In the genomic region with DNA sequence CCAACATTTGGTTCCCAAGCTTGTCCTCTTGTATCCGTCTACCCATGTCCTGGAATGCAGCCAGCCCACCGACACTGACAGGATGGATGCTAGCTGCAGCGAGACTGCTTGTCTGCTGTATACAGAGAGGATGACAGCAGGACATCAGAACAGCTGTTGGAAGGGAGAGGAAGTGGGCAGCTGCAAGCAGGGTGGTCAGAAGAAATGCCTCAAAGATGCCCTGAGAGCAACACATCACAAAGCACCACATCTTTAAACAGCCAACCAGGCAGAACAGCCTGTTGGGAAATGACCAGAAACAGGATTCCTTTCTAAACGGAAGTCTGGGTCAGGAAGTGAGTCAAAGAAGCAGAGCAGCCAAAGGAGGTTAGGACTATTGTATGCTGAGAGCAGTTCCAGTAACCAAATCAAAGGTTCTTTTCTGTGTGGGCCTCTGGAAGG, we compare ENCODE assay signal across 9 cellular contexts.
DNase-seq lines count a peak whose midpoint lies in the region; ATAC-seq and TF ChIP-seq lines count a peak whose summit lies in the region.
"Had no signal": no experiment of that assay in that cellular context is flagged by ENCODE, and none has a peak within 500 bp of the region (broad histone marks: within the 10 kb centered on the region; RNA-seq: fewer than 3 reads in every experiment).

No MANE protein-coding gene starts in this region.

- H3K27me3 Mint-ChIP-seq in HFFc6 (ENCODE audit: insufficient read depth): peaks cover 5% of the 10 kb centered on the region
- no peaks in the 10 kb centered on the region for H3K27me3 Mint-ChIP-seq in CD4-positive, alpha-beta memory T cell

- H3K36me3 Mint-ChIP-seq in HFFc6 (ENCODE audit: low read depth): no peaks in the 10 kb centered on the region
- no peaks in the 10 kb centered on the region for H3K36me3 Mint-ChIP-seq in CD4-positive, alpha-beta memory T cell

- no peaks in the 10 kb centered on the region for H3K9me3 ChIP-seq in CD4-positive, alpha-beta memory T cell (ENCODE audit: control insufficient read depth in 1 of 2, low read length in 2 of 2)

- ATAC-seq in GM18502 (IDR thresholded peaks at IDR 0.05; ENCODE audit: poor library complexity, unreplicated experiment): peak; percentile 61
- peak; percentile 74 for ATAC-seq in SK-N-SH treated with all-trans-retinoic acid at 6 μM for 48 hours
- ATAC-seq: K562 had no signal

- no peak for TF ChIP-seq CTCF in HFFc6 (IDR thresholded peaks at IDR 0.05)

- peak overlapping the region; percentile 56 for H3K4me3 Mint-ChIP-seq in HFFc6
- H3K4me3 Mint-ChIP-seq in CD4-positive, alpha-beta memory T cell: no peak overlapping the region

- H3K9me3 Mint-ChIP-seq in HFFc6: no peaks in the 10 kb centered on the region
- H3K9me3 Mint-ChIP-seq in CD4-positive, alpha-beta memory T cell: no peaks in the 10 kb centered on the region

- intact Hi-C loops in CD4-positive, alpha-beta memory T cell (cut with micrococcal nuclease): no loop called here

- peak overlapping the region; percentile 65 for H3K27ac Mint-ChIP-seq in HFFc6
- no peak overlapping the region for H3K27ac Mint-ChIP-seq in CD4-positive, alpha-beta memory T cell

- peaks cover 31% of the 10 kb centered on the region for H3K4me1 Mint-ChIP-seq in HFFc6 (ENCODE audit: low read depth)
- no peaks in the 10 kb centered on the region for H3K4me1 Mint-ChIP-seq in CD4-positive, alpha-beta memory T cell

- H3K27me3 ChIP-seq in CD4-positive, alpha-beta memory T cell (ENCODE audit: insufficient read depth, low read length): no peaks in the 10 kb centered on the region

- POLR2A ChIA-PET in CD4-positive, alpha-beta memory T cell (lab: Charles Lee; ENCODE audit: partially characterized antibody): no interaction called here

- no peaks in the 10 kb centered on the region for H3K4me1 ChIP-seq in CD4-positive, alpha-beta memory T cell (ENCODE audit: insufficient read depth, low read length)

- H3K4me3 ChIP-seq in CD4-positive, alpha-beta memory T cell (ENCODE audit: low read length in 2 of 2): no peak overlapping the region
- H3K4me3 ChIP-seq: K562 had no signal

- no peak overlapping the region for H3K27ac ChIP-seq in CD4-positive, alpha-beta memory T cell (ENCODE audit: low read depth, low read length)

- CTCF ChIA-PET in CD4-positive, alpha-beta memory T cell (lab: Charles Lee; ENCODE audit: partially characterized antibody): no interaction called here

- peak; percentile 20 for DNase-seq in HFFc6
- peak; percentile 18 for DNase-seq in left kidney (ENCODE audit: low read depth, low spot score)
- no peak for DNase-seq in RPMI8226
- DNase-seq in activated CD8-positive, alpha-beta memory T cell treated with anti-CD3 and anti-CD28 coated beads, Interleukin-2, amount 50 U/mL, for 48 hours: no peak
- DNase-seq in effector CD8-positive, alpha-beta T cell (lab: John Stamatoyannopoulos, UW): no peak
- no peak for DNase-seq in CD4-positive, alpha-beta memory T cell

- no peaks in the 10 kb centered on the region for H3K36me3 ChIP-seq in CD4-positive, alpha-beta memory T cell (ENCODE audit: insufficient read depth, low read length)

TF ChIP-seq in SK-N-SH treated with all-trans-retinoic acid at 6 μM for 48 hours, 23 proteins besides CTCF, POLR2A, EP300 and RAD21:
- TF ChIP-seq ZNF70 (CRISPR knock-in tag; IDR thresholded peaks at IDR 0.05) (no peak), TOX (CRISPR knock-in tag; IDR thresholded peaks at IDR 0.05; ENCODE audit: borderline replicate concordance) (no peak), ARNTL (CRISPR knock-in tag; IDR thresholded peaks at IDR 0.05; ENCODE audit: borderline replicate concordance, low read depth) (no peak)
TF ChIP-seq in SK-N-SH treated with all-trans-retinoic acid at 6 μM for 48 hours: peak in this region for 0.

Comparison
In these comparisons a context has a peak if more than half of its experiments do, and no peak if none do; other contexts are left out.
1. DNase-seq: peak in HFFc6 (single experiment) and left kidney (single experiment); none in RPMI8226 (single experiment), activated CD8-positive, alpha-beta memory T cell treated with anti-CD3 and anti-CD28 coated beads, Interleukin-2, amount 50 U/mL, for 48 hours (single experiment), effector CD8-positive, alpha-beta T cell (single experiment) and CD4-positive, alpha-beta memory T cell (0 of 5).